1 cellular context compared by ENCODE assay signal in genomic region chr18:35155403-35156117, GRCh38.
A peak's percentile ranks its signal among the peaks of the same experiment; 100 is the strongest.
TF ChIP-seq lines count a peak whose summit lies in the region.

No MANE protein-coding gene starts in this region.

TF ChIP-seq in HepG2, 621 proteins besides CTCF, POLR2A, EP300 and RAD21 (continued from another document and continues in another):
- TF ChIP-seq KIAA2018 (CRISPR knock-in tag; IDR thresholded peaks at IDR 0.05; ENCODE audit: borderline replicate concordance) = no peak
- no peak for TF ChIP-seq SRSF4 (IDR thresholded peaks at IDR 0.05; ENCODE audit: low read depth, low read length, poor library complexity, severe bottlenecking)
- no peak for TF ChIP-seq MIXL1 (CRISPR knock-in tag; IDR thresholded peaks at IDR 0.05)
- no peak for TF ChIP-seq TRIM24 (CRISPR knock-in tag; IDR thresholded peaks at IDR 0.05)
- no peak for TF ChIP-seq ZNF703 (CRISPR knock-in tag; IDR thresholded peaks at IDR 0.05; ENCODE audit: borderline replicate concordance)
- TF ChIP-seq GFI1 (CRISPR knock-in tag; IDR thresholded peaks at IDR 0.05; ENCODE audit: borderline replicate concordance) = no peak
- no peak for TF ChIP-seq KDM5B (CRISPR knock-in tag; IDR thresholded peaks at IDR 0.05; ENCODE audit: borderline replicate concordance)
- no peak for TF ChIP-seq SMAD1 (CRISPR knock-in tag; IDR thresholded peaks at IDR 0.05; ENCODE audit: borderline replicate concordance, low read depth)
- TF ChIP-seq HBP1 (CRISPR knock-in tag; IDR thresholded peaks at IDR 0.05; ENCODE audit: low read depth) = no peak
- no peak for TF ChIP-seq NR2F6 (IDR thresholded peaks at IDR 0.05)
- no peak; the same call in 1 of the 2 replicates for TF ChIP-seq NR2F6 (CRISPR knock-in tag; IDR thresholded peaks at IDR 0.05)
- TF ChIP-seq ZNF432 (CRISPR knock-in tag; IDR thresholded peaks at IDR 0.05; ENCODE audit: borderline replicate concordance) = no peak
- 0 out of 2 replicates have a peak, but pooled peaks have one; percentile 17 for TF ChIP-seq MAX (IDR thresholded peaks at IDR 0.05)
- no peak for TF ChIP-seq NCOR1 (IDR thresholded peaks at IDR 0.05; ENCODE audit: borderline replicate concordance, low read length)
- no peak for TF ChIP-seq ZKSCAN1 (IDR thresholded peaks at IDR 0.05; ENCODE audit: low read length)
- TF ChIP-seq HNF4A (CRISPR knock-in tag; IDR thresholded peaks at IDR 0.05) = no peak
- TF ChIP-seq SMARCC2 (IDR thresholded peaks at IDR 0.05) = no peak
- no peak for TF ChIP-seq ZNF263 (CRISPR knock-in tag; IDR thresholded peaks at IDR 0.05)
- no peak for TF ChIP-seq ZNF547 (CRISPR knock-in tag; IDR thresholded peaks at IDR 0.05)
- TF ChIP-seq ZNF44 (CRISPR knock-in tag; IDR thresholded peaks at IDR 0.05) = no peak
- TF ChIP-seq SAFB2 (CRISPR knock-in tag; IDR thresholded peaks at IDR 0.05; ENCODE audit: borderline replicate concordance, low read depth) = no peak
- no peak for TF ChIP-seq ZNF138 (CRISPR knock-in tag; IDR thresholded peaks at IDR 0.05; ENCODE audit: low read depth)
- no peak for TF ChIP-seq RERE (CRISPR knock-in tag; IDR thresholded peaks at IDR 0.05; ENCODE audit: low read depth)
- TF ChIP-seq ZNF777 (CRISPR knock-in tag; IDR thresholded peaks at IDR 0.05) = no peak
- TF ChIP-seq HIVEP1 (CRISPR knock-in tag; IDR thresholded peaks at IDR 0.05) = no peak
- TF ChIP-seq ZFYVE20 (CRISPR knock-in tag; IDR thresholded peaks at IDR 0.05; ENCODE audit: borderline replicate concordance, low read depth) = no peak
- TF ChIP-seq ZFY (CRISPR knock-in tag; IDR thresholded peaks at IDR 0.05) = no peak
- no peak for TF ChIP-seq ZBTB20 (CRISPR knock-in tag; IDR thresholded peaks at IDR 0.05; ENCODE audit: borderline replicate concordance, low read depth)
- TF ChIP-seq ZC3H13 (CRISPR knock-in tag; IDR thresholded peaks at IDR 0.05) = no peak
- peak; percentile 46; the same call in 1 of the 2 replicates for TF ChIP-seq ZMYM4 (CRISPR knock-in tag; IDR thresholded peaks at IDR 0.05)
- TF ChIP-seq NAIF1 (CRISPR knock-in tag; IDR thresholded peaks at IDR 0.05; ENCODE audit: borderline replicate concordance) = no peak
- no peak for TF ChIP-seq TBL1XR1 (IDR thresholded peaks at IDR 0.05; ENCODE audit: borderline replicate concordance, low read length, partially characterized antibody)
- peak; percentile 16; the same call in 1 of the 2 replicates for TF ChIP-seq GATAD2A (CRISPR knock-in tag; IDR thresholded peaks at IDR 0.05)
- TF ChIP-seq KAT8 (CRISPR knock-in tag; IDR thresholded peaks at IDR 0.05) = 0 out of 2 replicates have a peak, but pooled peaks have one; percentile 32
- TF ChIP-seq MATR3 (CRISPR knock-in tag; IDR thresholded peaks at IDR 0.05) = no peak
- no peak for TF ChIP-seq ZNF510 (CRISPR knock-in tag; IDR thresholded peaks at IDR 0.05; ENCODE audit: low read depth)
- TF ChIP-seq ZNF503 (CRISPR knock-in tag; IDR thresholded peaks at IDR 0.05) = no peak
- no peak for TF ChIP-seq CBX1 (IDR thresholded peaks at IDR 0.05; ENCODE audit: low read depth)
- no peak for TF ChIP-seq GZF1 (CRISPR knock-in tag; IDR thresholded peaks at IDR 0.05)
- no peak for TF ChIP-seq GMEB1 (CRISPR knock-in tag; IDR thresholded peaks at IDR 0.05; ENCODE audit: borderline replicate concordance)
- TF ChIP-seq ZNF225 (CRISPR knock-in tag; IDR thresholded peaks at IDR 0.05) = no peak
- peak; percentile 5 for TF ChIP-seq TEAD3 (CRISPR knock-in tag; optimal IDR thresholded peaks at IDR 0.05; ENCODE audit: borderline replicate concordance)
- no peak for TF ChIP-seq CC2D1A (CRISPR knock-in tag; IDR thresholded peaks at IDR 0.05)
- no peak for TF ChIP-seq AKAP8 (CRISPR knock-in tag; IDR thresholded peaks at IDR 0.05)
- no peak for TF ChIP-seq ZFP37 (CRISPR knock-in tag; IDR thresholded peaks at IDR 0.05; ENCODE audit: borderline replicate concordance)
- no peak for TF ChIP-seq SP5 (CRISPR knock-in tag; IDR thresholded peaks at IDR 0.05; ENCODE audit: borderline replicate concordance, low read depth)
- TF ChIP-seq ZNF317 (CRISPR knock-in tag; IDR thresholded peaks at IDR 0.05) = peak; percentile 71; the same call in 1 of the 2 replicates
- no peak for TF ChIP-seq RCOR2 (CRISPR knock-in tag; IDR thresholded peaks at IDR 0.05)
- no peak for TF ChIP-seq ZFP36L1 (CRISPR knock-in tag; IDR thresholded peaks at IDR 0.05)
- TF ChIP-seq ZNF331 (CRISPR knock-in tag; IDR thresholded peaks at IDR 0.05) = peak; percentile 37; the same call in 1 of the 2 replicates
- no peak for TF ChIP-seq SOX13 (IDR thresholded peaks at IDR 0.05)
- 0 out of 4 replicates have a peak, but pooled peaks of 1 of the 2 experiments have one; percentile 19 for TF ChIP-seq SOX13 (CRISPR knock-in tag; conservative IDR thresholded peaks at IDR 0.05 in 1 of 2, IDR thresholded peaks at IDR 0.05 in 1 of 2)
